In the genomic region with DNA sequence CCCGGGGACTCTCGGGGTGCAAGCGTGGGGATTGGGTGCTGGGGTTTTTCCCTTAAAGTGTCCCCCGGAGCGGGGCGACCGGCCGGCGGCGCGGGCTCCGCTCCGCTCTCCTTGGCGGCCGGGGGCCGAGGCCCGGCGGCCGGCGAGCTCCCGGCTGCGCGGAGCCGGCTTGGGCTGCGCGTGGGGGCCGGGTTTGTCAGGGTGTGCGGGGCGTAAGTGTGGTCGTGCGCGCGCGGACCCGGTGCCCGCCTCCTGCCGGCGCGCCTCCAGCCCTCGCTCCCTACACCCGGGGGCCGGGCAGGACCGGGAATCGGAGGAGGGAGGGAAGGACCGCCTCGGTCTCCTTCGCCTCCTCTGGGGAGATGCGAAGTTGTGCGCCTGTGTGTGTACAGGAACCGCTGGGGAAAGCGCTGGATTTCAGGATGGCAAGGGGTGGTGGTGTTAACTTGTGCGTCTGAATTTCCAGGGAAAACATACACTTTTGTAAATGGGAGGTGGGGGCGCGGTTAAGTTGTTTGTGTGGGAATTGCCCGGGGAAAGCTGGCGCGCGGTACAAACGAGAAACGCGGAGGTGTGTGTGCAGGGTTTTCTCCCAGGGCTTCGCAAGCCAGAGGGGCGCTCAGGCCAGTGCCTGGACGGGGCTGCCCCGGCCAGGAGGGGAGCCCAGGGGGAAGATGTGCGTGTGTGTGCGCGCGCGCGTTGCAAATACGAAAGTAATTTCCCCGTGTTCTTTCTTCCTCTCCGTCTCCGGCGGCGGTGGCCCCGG, we compare ENCODE assay signal across 8 cellular contexts. TPM values are rescaled to one million over a fixed set of nuclear protein-coding genes. Genes with fewer than 3 reads are reported as not detected.
A peak's percentile ranks its signal among the peaks of the same experiment; 100 is the strongest.
DNase-seq lines count a peak whose midpoint lies in the region; ATAC-seq and TF ChIP-seq lines count a peak whose summit lies in the region.

No MANE protein-coding gene starts in this region.

- no peak for TF ChIP-seq CTCF in OCI-LY1 (IDR thresholded peaks at IDR 0.05; ENCODE audit: low read length)
- no peak for TF ChIP-seq CTCF in cardiac muscle cell (IDR thresholded peaks at IDR 0.05; ENCODE audit: low read depth, low read length)
- TF ChIP-seq CTCF in prostate gland (IDR thresholded peaks at IDR 0.05) = no peak

- H3K27ac ChIP-seq in OCI-LY1 (ENCODE audit: low read depth, low read length, poor library complexity, severe bottlenecking) = no peak overlapping the region
- peak overlapping the region; percentile 97 for H3K27ac ChIP-seq in cardiac muscle cell
- H3K27ac ChIP-seq in prostate gland = peak overlapping the region; percentile 97 to 99

- peak overlapping the region; percentile 81 for H3K27ac Mint-ChIP-seq in activated naive CD8-positive, alpha-beta T cell

- H3K9ac ChIP-seq in OCI-LY1 (ENCODE audit: low read length) = no peak overlapping the region

- H3K36me3 ChIP-seq in OCI-LY1 (ENCODE audit: insufficient read depth, low read length) (no peaks in the 10 kb centered on the region), cardiac muscle cell (no peaks in the 10 kb centered on the region), prostate gland (no peaks in the 10 kb centered on the region)

- H3K36me3 Mint-ChIP-seq in activated naive CD8-positive, alpha-beta T cell = no peaks in the 10 kb centered on the region

- WGBS in prostate gland = under 1% methylated on average over 72 of the region's 78 CpGs

- H3K4me1 Mint-ChIP-seq in activated naive CD8-positive, alpha-beta T cell (ENCODE audit: low read depth) = peaks cover 50% of the 10 kb centered on the region

- peaks cover 6% of the 10 kb centered on the region; the same call in 1 of the 2 replicates for H3K27me3 ChIP-seq in OCI-LY1 (ENCODE audit: insufficient read depth, low read length)
- H3K27me3 ChIP-seq in cardiac muscle cell = no peaks in the 10 kb centered on the region
- H3K27me3 ChIP-seq in prostate gland (replicated peaks; ENCODE audit: insufficient read depth) = no peaks in the 10 kb centered on the region

- no peaks in the 10 kb centered on the region for H3F3A ChIP-seq in OCI-LY1 (ENCODE audit: insufficient read depth, low read length)

- H3K4me2 ChIP-seq in OCI-LY1 (ENCODE audit: low read length) = peak overlapping the region; percentile 66

- H3K4me3 ChIP-seq in OCI-LY1 (ENCODE audit: low read depth, low read length, poor library complexity, severe bottlenecking) = peak overlapping the region; percentile 54
- peak overlapping the region; percentile 97 for H3K4me3 ChIP-seq in cardiac muscle cell
- peak overlapping the region; percentile 92 to 93 for H3K4me3 ChIP-seq in prostate gland

- H4K20me1 ChIP-seq in OCI-LY1 (ENCODE audit: insufficient read depth, low read length) = no peaks in the 10 kb centered on the region

- H3K4me3 Mint-ChIP-seq in activated naive CD8-positive, alpha-beta T cell = peak overlapping the region; percentile 93

- H3K9me2 ChIP-seq in OCI-LY1 (ENCODE audit: low read depth, low read length) = no peaks in the 10 kb centered on the region

- H3K79me2 ChIP-seq in OCI-LY1 (ENCODE audit: insufficient read depth, low read length) = no peaks in the 10 kb centered on the region

- H3K27me3 Mint-ChIP-seq in activated naive CD8-positive, alpha-beta T cell = no peaks in the 10 kb centered on the region

- intact Hi-C loops in prostate gland (cut with DNase I) = loop anchor here (2.0 to 10.0 kb wide), 8 partner anchors 43 to 1025 kb away; no protein-coding TSS in a partner anchor

- H3K9me3 ChIP-seq in OCI-LY1 (ENCODE audit: low read length) (no peaks in the 10 kb centered on the region), cardiac muscle cell (ENCODE audit: low read depth) (no peaks in the 10 kb centered on the region), prostate gland (no peaks in the 10 kb centered on the region)

- no peaks in the 10 kb centered on the region for H3K9me3 Mint-ChIP-seq in activated naive CD8-positive, alpha-beta T cell (ENCODE audit: low read depth)

- DNase-seq in cardiac muscle cell (ENCODE audit: low read depth in 1 of 2, low spot score in 1 of 2) (peak; percentile 46 to 66), prostate gland (ENCODE audit: low spot score) (no peak), GOT3 (lab: John Stamatoyannopoulos, UW) (no peak), GM19240 (ENCODE audit: insufficient read length, low spot score) (no peak)

- no peak overlapping the region for H2AFZ ChIP-seq in OCI-LY1 (ENCODE audit: low read length)

- peak; percentile 23 for ATAC-seq in GM18511 (IDR thresholded peaks at IDR 0.05; ENCODE audit: unreplicated experiment)
- ATAC-seq in HG02763 (IDR thresholded peaks at IDR 0.05; ENCODE audit: unreplicated experiment) = peak; percentile 7

- TF ChIP-seq POLR2A in prostate gland (IDR thresholded peaks at IDR 0.05) = no peak

- H3K4me1 ChIP-seq in OCI-LY1 (ENCODE audit: insufficient read depth, low read length, severe bottlenecking) (peaks cover 22% of the 10 kb centered on the region), cardiac muscle cell (ENCODE audit: low read depth) (peaks cover 36% of the 10 kb centered on the region), prostate gland (replicated peaks) (peaks cover 26% of the 10 kb centered on the region)

RNA-seq across cellular contexts. Expression of a gene that starts 0.7 kb away (rescaled TPM):
- total RNA-seq in cardiac muscle cell = 57.1 and 78.8 TPM in 2 replicates
- polyA plus RNA-seq in cardiac muscle cell = 48.2 and 57.7 TPM in 2 replicates
- 10 to 100 TPM; 69.6 to 78.5 TPM for total RNA-seq in prostate gland

Comparison
In these comparisons a context has a peak if more than half of its experiments do, and no peak if none do; other contexts are left out.
1. DNase-seq: peak in cardiac muscle cell (2 of 2); none in prostate gland (single experiment), GOT3 (single experiment) and GM19240 (single experiment).
2. Peak in every context shown above with its lines, with median percentiles within 50 percentile points of each other: H3K4me3 ChIP-seq.